In genomic region chr22:35634015-35634414, GRCh38 we compare ENCODE assay signal across 3 cellular contexts.
TF ChIP-seq lines count a peak whose summit lies in the region.

No MANE protein-coding gene starts in this region.

TF ChIP-seq in GM23338, 12 proteins besides CTCF, POLR2A, EP300 and RAD21 (continues in another document):
- TF ChIP-seq ZNF114 (CRISPR knock-in tag; IDR thresholded peaks at IDR 0.05) (no peak), CREB1 (CRISPR knock-in tag; IDR thresholded peaks at IDR 0.05; ENCODE audit: low read depth) (no peak), EZH2 (IDR thresholded peaks at IDR 0.05; ENCODE audit: low read depth, unreplicated experiment) (no peak), JUNB (IDR thresholded peaks at IDR 0.05; ENCODE audit: unreplicated experiment) (no peak), REST (IDR thresholded peaks at IDR 0.05; ENCODE audit: unreplicated experiment) (no peak), ZNF331 (CRISPR knock-in tag; IDR thresholded peaks at IDR 0.05; ENCODE audit: low read depth) (no peak)

TF ChIP-seq in PFSK-1, 5 proteins besides CTCF, POLR2A, EP300 and RAD21:
- TF ChIP-seq TAF1 (IDR thresholded peaks at IDR 0.05; ENCODE audit: borderline replicate concordance, insufficient read depth, low read length): no peak
- no peak for TF ChIP-seq POLR2AphosphoS5 (IDR thresholded peaks at IDR 0.05; ENCODE audit: low read depth, low read length)
- TF ChIP-seq SIN3A (IDR thresholded peaks at IDR 0.05; ENCODE audit: borderline replicate concordance, insufficient read depth, low read length): no peak
- no peak for TF ChIP-seq REST (IDR thresholded peaks at IDR 0.05; ENCODE audit: insufficient read depth in 1 of 2, low read depth in 2 of 2, low read length in 2 of 2)
- TF ChIP-seq FOXP2 (optimal IDR thresholded peaks at IDR 0.05; ENCODE audit: borderline replicate concordance, extremely low read depth, extremely low read length, insufficient read depth): peak; percentile 84

TF ChIP-seq in H1, 55 proteins besides CTCF, POLR2A, EP300 and RAD21:
- no peak for TF ChIP-seq RXRA (IDR thresholded peaks at IDR 0.05; ENCODE audit: insufficient read depth, low read depth, low read length)
- TF ChIP-seq RNF2 (IDR thresholded peaks at IDR 0.05; ENCODE audit: borderline replicate concordance, low read depth, low read length, missing control alignments, poor library complexity, severe bottlenecking): no peak
- no peak for TF ChIP-seq BCL11A (IDR thresholded peaks at IDR 0.05; ENCODE audit: low read depth in 2 of 2, low read length in 2 of 2)
- no peak for TF ChIP-seq POLR2AphosphoS5 (IDR thresholded peaks at IDR 0.05; ENCODE audit: low read depth, low read length)
- TF ChIP-seq SUZ12 (IDR thresholded peaks at IDR 0.05; ENCODE audit: low read length): no peak
- no peak for TF ChIP-seq BACH1 (IDR thresholded peaks at IDR 0.05; ENCODE audit: low read length)
- TF ChIP-seq KDM4A (IDR thresholded peaks at IDR 0.05; ENCODE audit: low read depth, low read length, severe bottlenecking): no peak
- TF ChIP-seq RFX5 (IDR thresholded peaks at IDR 0.05; ENCODE audit: borderline replicate concordance, low read depth, low read length): no peak
- no peak for TF ChIP-seq POU5F1 (IDR thresholded peaks at IDR 0.05; ENCODE audit: low read depth, low read length)
- TF ChIP-seq GTF2F1 (IDR thresholded peaks at IDR 0.05; ENCODE audit: borderline replicate concordance, low read depth, low read length): no peak
- TF ChIP-seq ATF3 (IDR thresholded peaks at IDR 0.05; ENCODE audit: insufficient read depth, low read depth, low read length): no peak
- no peak for TF ChIP-seq EGR1 (IDR thresholded peaks at IDR 0.05; ENCODE audit: borderline replicate concordance, low read depth, low read length)
- no peak for TF ChIP-seq RBBP5 (IDR thresholded peaks at IDR 0.05; ENCODE audit: borderline replicate concordance, low read depth, low read length)
- no peak for TF ChIP-seq ASH2L (IDR thresholded peaks at IDR 0.05; ENCODE audit: low read length)
- TF ChIP-seq E2F6 (IDR thresholded peaks at IDR 0.05): no peak
- no peak for TF ChIP-seq ZNF274 (IDR thresholded peaks at IDR 0.05; ENCODE audit: borderline replicate concordance, extremely low read depth, low read length)
- no peak for TF ChIP-seq EZH2 (IDR thresholded peaks at IDR 0.05; ENCODE audit: low read depth, low read length, severe bottlenecking)
- TF ChIP-seq CTBP2 (IDR thresholded peaks at IDR 0.05; ENCODE audit: borderline replicate concordance, insufficient read depth, insufficient read length, low read length): no peak
- no peak for TF ChIP-seq CHD2 (IDR thresholded peaks at IDR 0.05; ENCODE audit: low read length)
TF ChIP-seq in H1: peak in this region for 0.
